Comparison of ENCODE assay signal across 11 cellular contexts in the genomic region with DNA sequence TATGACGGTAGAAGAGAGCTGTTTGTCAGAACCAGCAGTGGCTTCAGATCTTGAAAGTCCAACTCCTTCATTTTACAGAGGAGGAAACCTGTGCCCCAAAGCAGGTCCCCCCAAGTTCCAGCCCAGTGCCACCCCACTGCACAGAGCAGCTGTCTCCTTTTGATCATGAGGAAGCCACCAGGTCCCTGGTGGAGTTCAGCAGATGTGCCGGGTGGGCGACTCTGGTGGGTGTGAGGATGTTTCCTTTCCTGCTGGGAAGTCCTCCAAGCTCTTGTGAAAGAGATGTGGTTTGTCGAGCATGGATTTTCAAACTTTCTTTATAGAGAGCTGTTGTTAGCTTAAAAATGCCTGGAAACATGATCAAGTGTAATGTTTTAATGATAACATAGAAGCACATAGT. TPM values are rescaled to one million over a fixed set of nuclear protein-coding genes. Genes with fewer than 3 reads are reported as not detected.
DNase-seq lines count a peak whose midpoint lies in the region; ATAC-seq, FAIRE-seq and TF ChIP-seq lines count a peak whose summit lies in the region.
"Had no signal": no experiment of that assay in that cellular context is flagged by ENCODE, and none has a peak within 500 bp of the region (broad histone marks: within the 10 kb centered on the region; RNA-seq: fewer than 3 reads in every experiment).

No MANE protein-coding gene starts in this region.

- H3K4me3 ChIP-seq in HUES48 (ENCODE audit: low read depth, low read length) (no peak overlapping the region), cardiac fibroblast (replicated peaks in 1 of 2; ENCODE audit: low read depth in 2 of 2, low read length in 2 of 2) (no peak overlapping the region)

- no peak overlapping the region for H3K9ac ChIP-seq in HUES48 (ENCODE audit: low read depth, low read length)

- H3K4me1 ChIP-seq in HUES48 (ENCODE audit: control insufficient read depth, insufficient read depth, low read length): peaks cover 7% of the 10 kb centered on the region; the same call in 1 of the 2 replicates

- H3K4me1 Mint-ChIP-seq in naive B cell: peaks cover 74 to 92% (median 92%) of the 10 kb centered on the region in 3 donors

- H3K27ac Mint-ChIP-seq in naive B cell: peak overlapping the region in 5 of 6 donors; percentile 93 to 99 (median 96)

- peaks cover 0 to 2% (median 0%) of the 10 kb centered on the region in 7 donors for H3K9me3 Mint-ChIP-seq in naive B cell

- TF ChIP-seq CTCF in cardiac fibroblast (IDR thresholded peaks at IDR 0.05; ENCODE audit: low read depth, low read length): no peak

- ATAC-seq in naive B cell (ENCODE audit: low read depth in 2 of 2): peak in 1 of 2 donors; percentile 6
- ATAC-seq in HG02798 (IDR thresholded peaks at IDR 0.05; ENCODE audit: poor library complexity, unreplicated experiment): no peak
- no peak for ATAC-seq in GM21367 (IDR thresholded peaks at IDR 0.05; ENCODE audit: unreplicated experiment)

- H3K27ac ChIP-seq in HUES48 (ENCODE audit: low read depth, low read length): peak overlapping the region; percentile 53
- H3K27ac ChIP-seq: neutrophil had no signal

- peak overlapping the region; percentile 65 to 89 (median 73) for H3K4me3 Mint-ChIP-seq in naive B cell

- DNase-seq in AG20443 (ENCODE audit: low spot score) (peak; percentile 47), cardiac fibroblast (ENCODE audit: low read depth in 2 of 2) (peak; percentile 70 to 73), naive B cell (no peak), NCI-H146 treated with DMSO at 0.1 percent for 48 hours (lab: John Stamatoyannopoulos, UW; ENCODE audit: unreplicated experiment) (no peak), H54 (ENCODE audit: insufficient read length, low spot score) (no peak)
- DNase-seq: activated CD8-positive, alpha-beta memory T cell treated with anti-CD3 and anti-CD28 coated beads, Interleukin-2, amount 50 U/mL, for 48 hours; erythroblast had no signal

- H3K36me3 ChIP-seq in HUES48 (ENCODE audit: control insufficient read depth, insufficient read depth, low read length): no peaks in the 10 kb centered on the region
- H3K36me3 ChIP-seq: neutrophil had no signal

- no peak for TF ChIP-seq POLR2A in H54 (IDR thresholded peaks at IDR 0.05; ENCODE audit: low read depth, low read length)

- no peaks in the 10 kb centered on the region for H3K27me3 ChIP-seq in HUES48 (ENCODE audit: control insufficient read depth, insufficient read depth, low read length)

- peaks cover 4 to 8% of the 10 kb centered on the region in 2 donors for H3K36me3 Mint-ChIP-seq in naive B cell

- FAIRE-seq in H54 (lab: Jason Lieb, UNC): no peak

- no peaks in the 10 kb centered on the region for H3K27me3 Mint-ChIP-seq in naive B cell

- H3K9me3 ChIP-seq in HUES48 (ENCODE audit: control insufficient read depth, insufficient read depth, low read length): no peaks in the 10 kb centered on the region
- H3K9me3 ChIP-seq: neutrophil had no signal

RNA-seq across cellular contexts. Expression of gene SMAD3, which starts 52.0 kb away (rescaled TPM):
- 10 to 100 TPM; 34.7 to 68.7 (median 38.0) TPM for polyA plus RNA-seq in naive B cell (ENCODE audit: low read depth in 6 of 6)

Comparison
In these comparisons a context has a peak if more than half of its experiments do, and no peak if none do; other contexts are left out.
1. DNase-seq: peak in AG20443 (single experiment) and cardiac fibroblast (2 of 2); none in naive B cell (single experiment), NCI-H146 treated with DMSO at 0.1 percent for 48 hours (single experiment) and H54 (single experiment).